In the genomic region with DNA sequence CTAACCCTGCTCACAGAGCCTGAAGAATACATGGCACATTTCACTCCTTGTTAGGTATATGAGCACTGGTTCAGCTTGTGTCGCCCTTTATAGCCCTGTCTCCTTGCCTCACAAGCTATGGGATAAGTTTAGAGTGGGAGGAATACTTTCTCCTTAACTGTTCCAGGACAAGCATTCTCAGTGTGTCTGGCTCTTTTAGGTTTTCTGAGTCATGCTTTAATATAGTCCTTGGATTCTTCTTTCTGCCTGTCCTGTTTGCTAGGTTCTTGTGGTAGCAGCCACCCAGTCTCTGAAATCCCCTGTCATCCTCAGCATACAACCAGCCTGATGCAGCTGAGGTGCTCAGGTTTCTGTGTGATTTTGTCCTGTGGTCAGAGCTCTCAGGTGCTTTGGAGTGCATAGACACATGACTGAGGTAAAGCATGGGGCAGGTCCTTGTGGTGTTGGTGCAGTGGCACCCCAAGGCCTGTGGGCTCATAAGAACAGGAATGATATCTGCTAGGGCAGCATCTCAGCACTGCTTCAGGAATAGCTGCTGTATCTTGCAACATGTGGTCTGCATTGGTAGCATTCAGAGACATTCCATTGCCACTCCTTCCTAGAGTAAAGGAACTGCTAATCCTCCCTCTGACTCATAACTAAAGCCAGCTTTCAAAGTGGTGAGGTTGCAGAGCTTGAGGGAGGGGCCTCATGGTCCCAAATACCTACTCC, we compare ENCODE assay signal across 1 cellular context.
TF ChIP-seq lines count a peak whose summit lies in the region.

No MANE protein-coding gene starts in this region.

TF ChIP-seq in WTC11, 78 proteins besides CTCF, POLR2A, EP300 and RAD21 (continued from another document):
- TF ChIP-seq AFF4 (CRISPR knock-in tag; IDR thresholded peaks at IDR 0.05; ENCODE audit: borderline replicate concordance) = no peak
